Comparison of ENCODE assay signal across 2 cellular contexts in the genomic region with DNA sequence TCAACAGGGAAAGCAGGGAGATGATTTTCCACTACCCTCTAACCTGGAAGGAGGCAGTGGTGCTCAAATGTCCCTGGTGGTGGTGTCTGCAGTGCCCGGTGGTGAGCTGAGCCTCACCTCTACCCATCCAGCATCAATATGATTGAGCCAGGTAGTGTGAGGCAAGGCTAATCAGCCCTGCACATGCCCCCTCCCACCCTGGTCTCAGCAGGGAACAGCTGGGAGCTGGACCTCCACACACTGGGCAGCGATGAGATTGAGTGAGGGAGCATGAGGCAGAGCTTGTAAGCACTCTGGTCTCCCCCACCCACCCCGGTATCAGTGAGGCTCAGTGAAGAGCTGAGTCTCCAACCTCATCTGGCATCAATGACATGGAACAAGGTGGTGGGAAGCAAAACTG.
TF ChIP-seq lines count a peak whose summit lies in the region.

No MANE protein-coding gene starts in this region.

TF ChIP-seq in H1, 55 proteins besides CTCF, POLR2A, EP300 and RAD21 (continued from another document):
- TF ChIP-seq PHF8 (conservative IDR thresholded peaks at IDR 0.05; ENCODE audit: low read depth, low read length): no peak
- TF ChIP-seq BCL11A (IDR thresholded peaks at IDR 0.05; ENCODE audit: low read depth in 2 of 2, low read length in 2 of 2): no peak
- no peak for TF ChIP-seq BRCA1 (IDR thresholded peaks at IDR 0.05; ENCODE audit: low read depth, low read length)
- TF ChIP-seq, protein P1, sequence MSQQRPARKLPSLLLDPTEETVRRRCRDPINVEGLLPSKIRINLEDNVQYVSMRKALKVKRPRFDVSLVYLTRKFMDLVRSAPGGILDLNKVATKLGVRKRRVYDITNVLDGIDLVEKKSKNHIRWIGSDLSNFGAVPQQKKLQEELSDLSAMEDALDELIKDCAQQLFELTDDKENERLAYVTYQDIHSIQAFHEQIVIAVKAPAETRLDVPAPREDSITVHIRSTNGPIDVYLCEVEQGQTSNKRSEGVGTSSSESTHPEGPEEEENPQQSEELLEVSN (IDR thresholded peaks at IDR 0.05): no peak
- no peak for TF ChIP-seq RFX5 (IDR thresholded peaks at IDR 0.05; ENCODE audit: borderline replicate concordance, low read depth, low read length)
- TF ChIP-seq, protein P2, sequence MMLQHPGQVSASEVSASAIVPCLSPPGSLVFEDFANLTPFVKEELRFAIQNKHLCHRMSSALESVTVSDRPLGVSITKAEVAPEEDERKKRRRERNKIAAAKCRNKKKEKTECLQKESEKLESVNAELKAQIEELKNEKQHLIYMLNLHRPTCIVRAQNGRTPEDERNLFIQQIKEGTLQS (IDR thresholded peaks at IDR 0.05; ENCODE audit: insufficient read depth, low read depth, low read length): no peak
- TF ChIP-seq POU5F1 (IDR thresholded peaks at IDR 0.05; ENCODE audit: low read depth, low read length): no peak
- TF ChIP-seq JUN (IDR thresholded peaks at IDR 0.05; ENCODE audit: low read depth, low read length): no peak
- no peak for TF ChIP-seq TAF7 (optimal IDR thresholded peaks at IDR 0.05; ENCODE audit: borderline replicate concordance, low read depth, low read length)
- no peak for TF ChIP-seq KDM5A (IDR thresholded peaks at IDR 0.05; ENCODE audit: low read length)

TF ChIP-seq in WTC11, 78 proteins besides CTCF, POLR2A, EP300 and RAD21:
- TF ChIP-seq, protein P3, sequence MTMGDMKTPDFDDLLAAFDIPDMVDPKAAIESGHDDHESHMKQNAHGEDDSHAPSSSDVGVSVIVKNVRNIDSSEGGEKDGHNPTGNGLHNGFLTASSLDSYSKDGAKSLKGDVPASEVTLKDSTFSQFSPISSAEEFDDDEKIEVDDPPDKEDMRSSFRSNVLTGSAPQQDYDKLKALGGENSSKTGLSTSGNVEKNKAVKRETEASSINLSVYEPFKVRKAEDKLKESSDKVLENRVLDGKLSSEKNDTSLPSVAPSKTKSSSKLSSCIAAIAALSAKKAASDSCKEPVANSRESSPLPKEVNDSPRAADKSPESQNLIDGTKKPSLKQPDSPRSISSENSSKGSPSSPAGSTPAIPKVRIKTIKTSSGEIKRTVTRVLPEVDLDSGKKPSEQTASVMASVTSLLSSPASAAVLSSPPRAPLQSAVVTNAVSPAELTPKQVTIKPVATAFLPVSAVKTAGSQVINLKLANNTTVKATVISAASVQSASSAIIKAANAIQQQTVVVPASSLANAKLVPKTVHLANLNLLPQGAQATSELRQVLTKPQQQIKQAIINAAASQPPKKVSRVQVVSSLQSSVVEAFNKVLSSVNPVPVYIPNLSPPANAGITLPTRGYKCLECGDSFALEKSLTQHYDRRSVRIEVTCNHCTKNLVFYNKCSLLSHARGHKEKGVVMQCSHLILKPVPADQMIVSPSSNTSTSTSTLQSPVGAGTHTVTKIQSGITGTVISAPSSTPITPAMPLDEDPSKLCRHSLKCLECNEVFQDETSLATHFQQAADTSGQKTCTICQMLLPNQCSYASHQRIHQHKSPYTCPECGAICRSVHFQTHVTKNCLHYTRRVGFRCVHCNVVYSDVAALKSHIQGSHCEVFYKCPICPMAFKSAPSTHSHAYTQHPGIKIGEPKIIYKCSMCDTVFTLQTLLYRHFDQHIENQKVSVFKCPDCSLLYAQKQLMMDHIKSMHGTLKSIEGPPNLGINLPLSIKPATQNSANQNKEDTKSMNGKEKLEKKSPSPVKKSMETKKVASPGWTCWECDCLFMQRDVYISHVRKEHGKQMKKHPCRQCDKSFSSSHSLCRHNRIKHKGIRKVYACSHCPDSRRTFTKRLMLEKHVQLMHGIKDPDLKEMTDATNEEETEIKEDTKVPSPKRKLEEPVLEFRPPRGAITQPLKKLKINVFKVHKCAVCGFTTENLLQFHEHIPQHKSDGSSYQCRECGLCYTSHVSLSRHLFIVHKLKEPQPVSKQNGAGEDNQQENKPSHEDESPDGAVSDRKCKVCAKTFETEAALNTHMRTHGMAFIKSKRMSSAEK (CRISPR knock-in tag; IDR thresholded peaks at IDR 0.05; ENCODE audit: borderline replicate concordance): no peak
- TF ChIP-seq MXD4 (CRISPR knock-in tag; IDR thresholded peaks at IDR 0.05; ENCODE audit: borderline replicate concordance) (no peak), GRHL2 (CRISPR knock-in tag; IDR thresholded peaks at IDR 0.05; ENCODE audit: insufficient replicate concordance, severe bottlenecking) (no peak), OVOL2 (CRISPR knock-in tag; IDR thresholded peaks at IDR 0.05; ENCODE audit: borderline replicate concordance) (no peak), NFE2L1 (CRISPR knock-in tag; IDR thresholded peaks at IDR 0.05) (no peak), ELF4 (CRISPR knock-in tag; IDR thresholded peaks at IDR 0.05; ENCODE audit: low read depth) (no peak), NR1H2 (CRISPR knock-in tag; IDR thresholded peaks at IDR 0.05) (no peak), IRF2 (CRISPR knock-in tag; IDR thresholded peaks at IDR 0.05; ENCODE audit: borderline replicate concordance, low read depth) (no peak), NR3C1 (CRISPR knock-in tag; conservative IDR thresholded peaks at IDR 0.05; ENCODE audit: low read depth) (no peak), ZNF219 (CRISPR knock-in tag; IDR thresholded peaks at IDR 0.05; ENCODE audit: borderline replicate concordance) (no peak), CBFB (CRISPR knock-in tag; IDR thresholded peaks at IDR 0.05; ENCODE audit: low read depth) (no peak), TP53 (CRISPR knock-in tag; IDR thresholded peaks at IDR 0.05) (no peak), CREB1 (CRISPR knock-in tag; IDR thresholded peaks at IDR 0.05) (no peak)
- TF ChIP-seq, protein P4, sequence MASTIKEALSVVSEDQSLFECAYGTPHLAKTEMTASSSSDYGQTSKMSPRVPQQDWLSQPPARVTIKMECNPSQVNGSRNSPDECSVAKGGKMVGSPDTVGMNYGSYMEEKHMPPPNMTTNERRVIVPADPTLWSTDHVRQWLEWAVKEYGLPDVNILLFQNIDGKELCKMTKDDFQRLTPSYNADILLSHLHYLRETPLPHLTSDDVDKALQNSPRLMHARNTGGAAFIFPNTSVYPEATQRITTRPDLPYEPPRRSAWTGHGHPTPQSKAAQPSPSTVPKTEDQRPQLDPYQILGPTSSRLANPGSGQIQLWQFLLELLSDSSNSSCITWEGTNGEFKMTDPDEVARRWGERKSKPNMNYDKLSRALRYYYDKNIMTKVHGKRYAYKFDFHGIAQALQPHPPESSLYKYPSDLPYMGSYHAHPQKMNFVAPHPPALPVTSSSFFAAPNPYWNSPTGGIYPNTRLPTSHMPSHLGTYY (CRISPR knock-in tag; IDR thresholded peaks at IDR 0.05): no peak
- TF ChIP-seq, protein P5, sequence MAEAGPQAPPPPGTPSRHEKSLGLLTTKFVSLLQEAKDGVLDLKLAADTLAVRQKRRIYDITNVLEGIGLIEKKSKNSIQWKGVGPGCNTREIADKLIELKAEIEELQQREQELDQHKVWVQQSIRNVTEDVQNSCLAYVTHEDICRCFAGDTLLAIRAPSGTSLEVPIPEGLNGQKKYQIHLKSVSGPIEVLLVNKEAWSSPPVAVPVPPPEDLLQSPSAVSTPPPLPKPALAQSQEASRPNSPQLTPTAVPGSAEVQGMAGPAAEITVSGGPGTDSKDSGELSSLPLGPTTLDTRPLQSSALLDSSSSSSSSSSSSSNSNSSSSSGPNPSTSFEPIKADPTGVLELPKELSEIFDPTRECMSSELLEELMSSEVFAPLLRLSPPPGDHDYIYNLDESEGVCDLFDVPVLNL (CRISPR knock-in tag; IDR thresholded peaks at IDR 0.05; ENCODE audit: borderline replicate concordance, low read depth): no peak
- TF ChIP-seq, protein P6, sequence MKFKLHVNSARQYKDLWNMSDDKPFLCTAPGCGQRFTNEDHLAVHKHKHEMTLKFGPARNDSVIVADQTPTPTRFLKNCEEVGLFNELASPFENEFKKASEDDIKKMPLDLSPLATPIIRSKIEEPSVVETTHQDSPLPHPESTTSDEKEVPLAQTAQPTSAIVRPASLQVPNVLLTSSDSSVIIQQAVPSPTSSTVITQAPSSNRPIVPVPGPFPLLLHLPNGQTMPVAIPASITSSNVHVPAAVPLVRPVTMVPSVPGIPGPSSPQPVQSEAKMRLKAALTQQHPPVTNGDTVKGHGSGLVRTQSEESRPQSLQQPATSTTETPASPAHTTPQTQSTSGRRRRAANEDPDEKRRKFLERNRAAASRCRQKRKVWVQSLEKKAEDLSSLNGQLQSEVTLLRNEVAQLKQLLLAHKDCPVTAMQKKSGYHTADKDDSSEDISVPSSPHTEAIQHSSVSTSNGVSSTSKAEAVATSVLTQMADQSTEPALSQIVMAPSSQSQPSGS (CRISPR knock-in tag; IDR thresholded peaks at IDR 0.05; ENCODE audit: borderline replicate concordance, low read depth): no peak
- TF ChIP-seq, protein P7, sequence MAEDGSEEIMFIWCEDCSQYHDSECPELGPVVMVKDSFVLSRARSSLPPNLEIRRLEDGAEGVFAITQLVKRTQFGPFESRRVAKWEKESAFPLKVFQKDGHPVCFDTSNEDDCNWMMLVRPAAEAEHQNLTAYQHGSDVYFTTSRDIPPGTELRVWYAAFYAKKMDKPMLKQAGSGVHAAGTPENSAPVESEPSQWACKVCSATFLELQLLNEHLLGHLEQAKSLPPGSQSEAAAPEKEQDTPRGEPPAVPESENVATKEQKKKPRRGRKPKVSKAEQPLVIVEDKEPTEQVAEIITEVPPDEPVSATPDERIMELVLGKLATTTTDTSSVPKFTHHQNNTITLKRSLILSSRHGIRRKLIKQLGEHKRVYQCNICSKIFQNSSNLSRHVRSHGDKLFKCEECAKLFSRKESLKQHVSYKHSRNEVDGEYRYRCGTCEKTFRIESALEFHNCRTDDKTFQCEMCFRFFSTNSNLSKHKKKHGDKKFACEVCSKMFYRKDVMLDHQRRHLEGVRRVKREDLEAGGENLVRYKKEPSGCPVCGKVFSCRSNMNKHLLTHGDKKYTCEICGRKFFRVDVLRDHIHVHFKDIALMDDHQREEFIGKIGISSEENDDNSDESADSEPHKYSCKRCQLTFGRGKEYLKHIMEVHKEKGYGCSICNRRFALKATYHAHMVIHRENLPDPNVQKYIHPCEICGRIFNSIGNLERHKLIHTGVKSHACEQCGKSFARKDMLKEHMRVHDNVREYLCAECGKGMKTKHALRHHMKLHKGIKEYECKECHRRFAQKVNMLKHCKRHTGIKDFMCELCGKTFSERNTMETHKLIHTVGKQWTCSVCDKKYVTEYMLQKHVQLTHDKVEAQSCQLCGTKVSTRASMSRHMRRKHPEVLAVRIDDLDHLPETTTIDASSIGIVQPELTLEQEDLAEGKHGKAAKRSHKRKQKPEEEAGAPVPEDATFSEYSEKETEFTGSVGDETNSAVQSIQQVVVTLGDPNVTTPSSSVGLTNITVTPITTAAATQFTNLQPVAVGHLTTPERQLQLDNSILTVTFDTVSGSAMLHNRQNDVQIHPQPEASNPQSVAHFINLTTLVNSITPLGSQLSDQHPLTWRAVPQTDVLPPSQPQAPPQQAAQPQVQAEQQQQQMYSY (CRISPR knock-in tag; IDR thresholded peaks at IDR 0.05): no peak
- TF ChIP-seq, protein P8, sequence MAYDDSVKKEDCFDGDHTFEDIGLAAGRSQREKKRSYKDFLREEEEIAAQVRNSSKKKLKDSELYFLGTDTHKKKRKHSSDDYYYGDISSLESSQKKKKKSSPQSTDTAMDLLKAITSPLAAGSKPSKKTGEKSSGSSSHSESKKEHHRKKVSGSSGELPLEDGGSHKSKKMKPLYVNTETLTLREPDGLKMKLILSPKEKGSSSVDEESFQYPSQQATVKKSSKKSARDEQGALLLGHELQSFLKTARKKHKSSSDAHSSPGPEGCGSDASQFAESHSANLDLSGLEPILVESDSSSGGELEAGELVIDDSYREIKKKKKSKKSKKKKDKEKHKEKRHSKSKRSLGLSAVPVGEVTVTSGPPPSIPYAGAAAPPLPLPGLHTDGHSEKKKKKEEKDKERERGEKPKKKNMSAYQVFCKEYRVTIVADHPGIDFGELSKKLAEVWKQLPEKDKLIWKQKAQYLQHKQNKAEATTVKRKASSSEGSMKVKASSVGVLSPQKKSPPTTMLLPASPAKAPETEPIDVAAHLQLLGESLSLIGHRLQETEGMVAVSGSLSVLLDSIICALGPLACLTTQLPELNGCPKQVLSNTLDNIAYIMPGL (CRISPR knock-in tag; IDR thresholded peaks at IDR 0.05): no peak
